ENCODE assay signal across 17 cellular contexts in genomic region chr1:207355513-207356295, GRCh38.
"Had no signal": no experiment of that assay in that cellular context is flagged by ENCODE, and none has a peak within 500 bp of the region (broad histone marks: within the 10 kb centered on the region; RNA-seq: fewer than 3 reads in every experiment).

No MANE protein-coding gene starts in this region.

- ATAC-seq: foreskin keratinocyte; left lung; lower lobe of right lung; naive thymus-derived CD4-positive, alpha-beta T cell; right lobe of liver; stimulated activated memory B cell treated with anti-CD40 and anti-IgM and Interleukin-4, amounts not matched to agents 10 μg/mL and 1 μg/mL and 100 μg/mL, for 72 hours; stimulated activated naive CD8-positive, alpha-beta T cell treated with anti-CD3 and anti-CD28 coated beads, Interleukin-15, amount 100 ng/mL, for 72 hours; upper lobe of right lung had no signal

- H3K27me3 Mint-ChIP-seq: naive thymus-derived CD4-positive, alpha-beta T cell; stimulated activated memory B cell treated with anti-CD40 and anti-IgM and Interleukin-4, amounts not matched to agents 10 μg/mL and 1 μg/mL and 100 μg/mL, for 72 hours; stimulated activated naive CD8-positive, alpha-beta T cell treated with anti-CD3 and anti-CD28 coated beads, Interleukin-15, amount 100 ng/mL, for 72 hours had no signal

- DNase-seq: colonic mucosa; erythroblast; foreskin keratinocyte; immature natural killer cell; left lung; lower lobe of right lung; mesendoderm; naive thymus-derived CD4-positive, alpha-beta T cell; nephron progenitor cell; psoas muscle; retina; right lobe of liver; stimulated activated CD4-positive, alpha-beta T cell treated with anti-CD3 and anti-CD28 coated beads, Interleukin-4, amount 100 ng/mL, for 24 hours; stimulated activated naive CD8-positive, alpha-beta T cell treated with anti-CD3 and anti-CD28 coated beads, Interleukin-15, amount 100 ng/mL, for 72 hours; testis; upper lobe of right lung had no signal

- H3K4me3 Mint-ChIP-seq: immature natural killer cell; naive thymus-derived CD4-positive, alpha-beta T cell; nephron progenitor cell; stimulated activated memory B cell treated with anti-CD40 and anti-IgM and Interleukin-4, amounts not matched to agents 10 μg/mL and 1 μg/mL and 100 μg/mL, for 72 hours had no signal

- H3K9me3 Mint-ChIP-seq: immature natural killer cell had no signal

- H3K4me1 Mint-ChIP-seq: nephron progenitor cell had no signal

- H3K27ac Mint-ChIP-seq: immature natural killer cell; nephron progenitor cell; stimulated activated memory B cell treated with anti-CD40 and anti-IgM and Interleukin-4, amounts not matched to agents 10 μg/mL and 1 μg/mL and 100 μg/mL, for 72 hours; stimulated activated naive CD8-positive, alpha-beta T cell treated with anti-CD3 and anti-CD28 coated beads, Interleukin-15, amount 100 ng/mL, for 72 hours had no signal
